In the genomic region with DNA sequence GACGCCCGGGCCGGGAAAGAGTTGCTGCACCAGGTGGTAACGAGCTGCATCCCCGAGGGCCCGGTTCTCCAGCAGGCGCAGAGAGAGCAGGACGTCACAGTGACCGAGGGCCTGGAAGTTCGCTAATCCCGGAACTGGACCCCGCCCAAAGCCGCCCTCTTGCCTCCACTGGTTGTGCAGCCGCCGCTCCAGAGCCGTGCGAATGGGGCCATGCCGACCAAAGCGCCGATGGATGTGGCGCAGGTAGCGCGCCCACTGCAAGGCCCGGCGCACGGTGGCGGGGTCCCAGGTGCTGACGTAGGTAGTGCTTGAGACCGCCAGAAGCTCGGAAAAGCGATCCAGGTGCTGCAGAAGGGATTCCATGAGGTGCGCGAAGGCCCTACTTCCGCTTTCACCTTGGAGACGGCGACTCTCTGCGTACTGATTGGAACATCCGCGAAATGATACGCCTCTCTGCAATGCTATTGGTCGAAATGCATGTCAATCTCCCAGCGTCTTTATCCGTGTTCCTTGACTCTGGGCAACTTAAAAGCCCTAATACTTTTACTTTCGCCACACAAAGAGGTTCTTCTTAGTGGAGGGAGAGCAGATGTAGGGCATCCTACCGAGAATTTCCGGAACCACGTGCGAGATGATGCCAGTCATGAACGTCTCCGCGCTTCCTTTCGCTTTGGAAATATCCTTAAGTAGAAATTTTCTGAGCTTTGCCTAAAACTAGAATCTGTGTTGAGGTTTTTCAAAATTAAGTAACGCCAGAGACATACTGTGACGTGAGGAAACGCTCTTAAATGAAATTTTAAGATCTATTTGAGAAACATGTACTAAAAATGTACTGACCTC, we compare ENCODE assay signal across 8 cellular contexts. TPM values are rescaled to one million over a fixed set of nuclear protein-coding genes. Genes with fewer than 3 reads are reported as not detected.
DNase-seq lines count a peak whose midpoint lies in the region; ATAC-seq, FAIRE-seq and TF ChIP-seq lines count a peak whose summit lies in the region.

A gene with protein sequence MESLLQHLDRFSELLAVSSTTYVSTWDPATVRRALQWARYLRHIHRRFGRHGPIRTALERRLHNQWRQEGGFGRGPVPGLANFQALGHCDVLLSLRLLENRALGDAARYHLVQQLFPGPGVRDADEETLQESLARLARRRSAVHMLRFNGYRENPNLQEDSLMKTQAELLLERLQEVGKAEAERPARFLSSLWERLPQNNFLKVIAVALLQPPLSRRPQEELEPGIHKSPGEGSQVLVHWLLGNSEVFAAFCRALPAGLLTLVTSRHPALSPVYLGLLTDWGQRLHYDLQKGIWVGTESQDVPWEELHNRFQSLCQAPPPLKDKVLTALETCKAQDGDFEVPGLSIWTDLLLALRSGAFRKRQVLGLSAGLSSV (minus strand): TSS at position 376 of the 840 bp plus-strand sequence. CDS start 13 bp downstream, at position 363.

- H3K27ac ChIP-seq in adrenal gland, result peak within 1 kb of the TSS; percentile 29 to 92 (median 89)

- WGBS in adrenal gland, 4 donors, result 0 to 2% (median 1%) methylated on average over 22 to 55 of the region's 55 CpGs

- DNase-seq in GM12892 (ENCODE audit: insufficient read length) (peak; percentile 43), NCI-H146 (lab: John Stamatoyannopoulos, UW) (peak; percentile 94), T-helper 1 cell (peak; percentile 81 to 98 (median 91)), adrenal gland (peak; percentile 93 to 99 (median 98)), left cardiac atrium (peak; percentile 91), posterior vena cava (ENCODE audit: low spot score) (peak; percentile 96), ureter (ENCODE audit: low spot score) (peak; percentile 98)

- no peaks in the 10 kb centered on the region for H3K9me3 ChIP-seq in adrenal gland (replicated peaks in 1 of 3)

- intact Hi-C loops in adrenal gland (cut with DNase I) (no loop called here), left cardiac atrium (cut with DNase I) (no loop called here), posterior vena cava (cut with DNase I) (no loop called here)

- no peaks in the 10 kb centered on the region for H3K36me3 ChIP-seq in adrenal gland (replicated peaks in 1 of 2)

- no peak for TF ChIP-seq CTCF in adrenal gland (IDR thresholded peaks at IDR 0.05)

- TF ChIP-seq POLR2A in GM12892 (IDR thresholded peaks at IDR 0.05; ENCODE audit: low read depth, low read length) (peak; percentile 75), adrenal gland (IDR thresholded peaks at IDR 0.05) (peak; percentile 8 to 57)

- no peaks in the 10 kb centered on the region for H3K27me3 ChIP-seq in adrenal gland

- peak; percentile 96 for ATAC-seq in HG02852 (IDR thresholded peaks at IDR 0.05; ENCODE audit: unreplicated experiment)
- ATAC-seq in left cardiac atrium, result peak; percentile 99

- H3K4me3 ChIP-seq in adrenal gland, result peak within 1 kb of the TSS; percentile 48 to 95 (median 86)

- FAIRE-seq in GM12892 (lab: Jason Lieb, UNC), result peak; percentile 97

- peaks cover 4 to 15% of the 10 kb centered on the region in 2 donors for H3K4me1 ChIP-seq in adrenal gland (replicated peaks in 1 of 2)

RNA-seq across cellular contexts. Expression of the gene that starts here (rescaled TPM):
- polyA plus RNA-seq in GM12892 (2012; ENCODE audit: missing spikeins), result 7.1 TPM
- total RNA-seq in adrenal gland, result 10 to 100 TPM in 5 of 8 donors, 1 to 10 TPM in 3; 6.0 to 16.1 (median 11.0) TPM
- 10 to 100 TPM in 1 of 3 donors, 1 to 10 TPM in 2; 5.7 to 14.1 (median 6.6) TPM for polyA plus RNA-seq in adrenal gland
- 1 to 10 TPM; 4.5 to 5.1 TPM for total RNA-seq in left cardiac atrium
- total RNA-seq in posterior vena cava, result 1 to 10 TPM; 5.1 to 5.6 TPM
- 17.9 TPM for total RNA-seq in ureter

Comparison
In these comparisons a context has a peak if more than half of its experiments do, and no peak if none do; other contexts are left out.
1. Peak in every context shown above with its lines: DNase-seq, ATAC-seq, H3K4me3 ChIP-seq and H3K27ac ChIP-seq.
2. DNase-seq: peak in every context shown above with its lines; median percentile 98 in adrenal gland; 98 in ureter; 96 in posterior vena cava; 94 in NCI-H146; 91 in T-helper 1 cell; 91 in left cardiac atrium; 43 in GM12892.